In the genomic region with DNA sequence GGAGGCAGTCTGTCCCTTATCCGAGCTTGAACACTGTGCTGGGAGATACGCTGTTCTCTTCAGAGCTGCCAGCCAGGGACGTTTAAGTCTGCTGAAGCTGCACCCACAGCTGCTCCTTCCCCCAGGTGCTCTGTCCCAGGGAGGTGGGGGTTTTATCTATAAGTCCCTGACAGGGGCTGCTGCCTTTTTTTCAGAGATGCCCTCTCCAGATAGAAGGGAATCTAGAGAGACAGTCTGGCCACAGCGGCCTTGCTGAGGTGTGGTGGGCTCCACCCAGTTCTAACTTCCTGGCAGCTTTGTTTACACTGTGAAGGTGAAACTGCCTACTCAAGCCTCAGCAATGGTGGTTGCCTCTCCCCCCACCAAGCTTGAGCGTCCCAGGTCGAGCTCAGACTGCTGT, we compare ENCODE assay signal across 1 cellular context.
TF ChIP-seq lines count a peak whose summit lies in the region.

No MANE protein-coding gene starts in this region.

TF ChIP-seq in K562, 482 proteins besides CTCF, POLR2A, EP300 and RAD21 (continued from another document and continues in another):
- TF ChIP-seq, protein P1, sequence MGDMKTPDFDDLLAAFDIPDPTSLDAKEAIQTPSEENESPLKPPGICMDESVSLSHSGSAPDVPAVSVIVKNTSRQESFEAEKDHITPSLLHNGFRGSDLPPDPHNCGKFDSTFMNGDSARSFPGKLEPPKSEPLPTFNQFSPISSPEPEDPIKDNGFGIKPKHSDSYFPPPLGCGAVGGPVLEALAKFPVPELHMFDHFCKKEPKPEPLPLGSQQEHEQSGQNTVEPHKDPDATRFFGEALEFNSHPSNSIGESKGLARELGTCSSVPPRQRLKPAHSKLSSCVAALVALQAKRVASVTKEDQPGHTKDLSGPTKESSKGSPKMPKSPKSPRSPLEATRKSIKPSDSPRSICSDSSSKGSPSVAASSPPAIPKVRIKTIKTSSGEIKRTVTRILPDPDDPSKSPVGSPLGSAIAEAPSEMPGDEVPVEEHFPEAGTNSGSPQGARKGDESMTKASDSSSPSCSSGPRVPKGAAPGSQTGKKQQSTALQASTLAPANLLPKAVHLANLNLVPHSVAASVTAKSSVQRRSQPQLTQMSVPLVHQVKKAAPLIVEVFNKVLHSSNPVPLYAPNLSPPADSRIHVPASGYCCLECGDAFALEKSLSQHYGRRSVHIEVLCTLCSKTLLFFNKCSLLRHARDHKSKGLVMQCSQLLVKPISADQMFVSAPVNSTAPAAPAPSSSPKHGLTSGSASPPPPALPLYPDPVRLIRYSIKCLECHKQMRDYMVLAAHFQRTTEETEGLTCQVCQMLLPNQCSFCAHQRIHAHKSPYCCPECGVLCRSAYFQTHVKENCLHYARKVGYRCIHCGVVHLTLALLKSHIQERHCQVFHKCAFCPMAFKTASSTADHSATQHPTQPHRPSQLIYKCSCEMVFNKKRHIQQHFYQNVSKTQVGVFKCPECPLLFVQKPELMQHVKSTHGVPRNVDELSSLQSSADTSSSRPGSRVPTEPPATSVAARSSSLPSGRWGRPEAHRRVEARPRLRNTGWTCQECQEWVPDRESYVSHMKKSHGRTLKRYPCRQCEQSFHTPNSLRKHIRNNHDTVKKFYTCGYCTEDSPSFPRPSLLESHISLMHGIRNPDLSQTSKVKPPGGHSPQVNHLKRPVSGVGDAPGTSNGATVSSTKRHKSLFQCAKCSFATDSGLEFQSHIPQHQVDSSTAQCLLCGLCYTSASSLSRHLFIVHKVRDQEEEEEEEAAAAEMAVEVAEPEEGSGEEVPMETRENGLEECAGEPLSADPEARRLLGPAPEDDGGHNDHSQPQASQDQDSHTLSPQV (IDR thresholded peaks at IDR 0.05): peak; percentile 36; the same call in 1 of the 2 replicates
- TF ChIP-seq XRCC5 (IDR thresholded peaks at IDR 0.05; ENCODE audit: low read depth, low read length): no peak
- TF ChIP-seq ZNF253 (CRISPR knock-in tag; conservative IDR thresholded peaks at IDR 0.05): no peak
- no peak for TF ChIP-seq ZNF232 (CRISPR knock-in tag; IDR thresholded peaks at IDR 0.05)
- no peak for TF ChIP-seq ZNF408 (CRISPR knock-in tag; IDR thresholded peaks at IDR 0.05; ENCODE audit: low read depth)
- no peak for TF ChIP-seq MAFK (IDR thresholded peaks at IDR 0.05; ENCODE audit: low read length)
- TF ChIP-seq PML (IDR thresholded peaks at IDR 0.05; ENCODE audit: low read length): peak; percentile 81
- no peak for TF ChIP-seq IRF9 (tag; IDR thresholded peaks at IDR 0.05)
- no peak for TF ChIP-seq ZNF717 (CRISPR knock-in tag; IDR thresholded peaks at IDR 0.05)
- no peak for TF ChIP-seq ZNF12 (CRISPR knock-in tag; IDR thresholded peaks at IDR 0.05)
- peak; percentile 97 for TF ChIP-seq CBFA2T2 (conservative IDR thresholded peaks at IDR 0.05)
- peak; percentile 83 for TF ChIP-seq ZEB2 (IDR thresholded peaks at IDR 0.05)
- no peak for TF ChIP-seq TCF7 (IDR thresholded peaks at IDR 0.05; ENCODE audit: borderline replicate concordance)
- no peak for TF ChIP-seq SP1 (CRISPR knock-in tag; IDR thresholded peaks at IDR 0.05)
- no peak for TF ChIP-seq POLR2H (tag; IDR thresholded peaks at IDR 0.05; ENCODE audit: low read depth)
- no peak for TF ChIP-seq FOXK1 (CRISPR knock-in tag; IDR thresholded peaks at IDR 0.05; ENCODE audit: borderline replicate concordance)
- peak; percentile 93 for TF ChIP-seq POLR2AphosphoS5 (IDR thresholded peaks at IDR 0.05; ENCODE audit: control insufficient read depth, insufficient read depth, low read depth, low read length)
- TF ChIP-seq ZNF75A (CRISPR knock-in tag; IDR thresholded peaks at IDR 0.05): no peak
- no peak for TF ChIP-seq ESRRA (IDR thresholded peaks at IDR 0.05; ENCODE audit: borderline replicate concordance, low read depth)
- no peak for TF ChIP-seq MTA3 (IDR thresholded peaks at IDR 0.05; ENCODE audit: borderline replicate concordance)
- TF ChIP-seq ATF7 (IDR thresholded peaks at IDR 0.05): no peak
- TF ChIP-seq ZNF274 (IDR thresholded peaks at IDR 0.05; ENCODE audit: borderline replicate concordance, low read depth, low read length): no peak
- TF ChIP-seq MEF2A (IDR thresholded peaks at IDR 0.05; ENCODE audit: control insufficient read depth, low read depth, low read length): peak; percentile 45; the same call in 1 of the 2 replicates
- TF ChIP-seq EZH2 (IDR thresholded peaks at IDR 0.05; ENCODE audit: borderline replicate concordance, low read depth, low read length): no peak
- peak; percentile 84; the same call in 1 of the 2 replicates for TF ChIP-seq CC2D1A (IDR thresholded peaks at IDR 0.05)
- no peak for TF ChIP-seq SIN3A (IDR thresholded peaks at IDR 0.05; ENCODE audit: borderline replicate concordance in 2 of 2, control insufficient read depth in 1 of 2, low read depth in 2 of 2, low read length in 2 of 2)
- no peak for TF ChIP-seq ZNF318 (IDR thresholded peaks at IDR 0.05; ENCODE audit: borderline replicate concordance in 1 of 2, low read depth in 1 of 2)
- TF ChIP-seq ZNF778 (CRISPR knock-in tag; IDR thresholded peaks at IDR 0.05): no peak
- TF ChIP-seq ZBTB8A (IDR thresholded peaks at IDR 0.05; ENCODE audit: partially characterized antibody): no peak
- peak; percentile 17; the same call in 1 of the 2 replicates for TF ChIP-seq ZBED1 (IDR thresholded peaks at IDR 0.05)
- peak; percentile 83 for TF ChIP-seq STAT5A (IDR thresholded peaks at IDR 0.05; ENCODE audit: borderline replicate concordance, low read length)
- no peak for TF ChIP-seq ZNF143 (CRISPR knock-in tag; IDR thresholded peaks at IDR 0.05)
- TF ChIP-seq MTF1 (CRISPR knock-in tag; IDR thresholded peaks at IDR 0.05; ENCODE audit: borderline replicate concordance): no peak
- TF ChIP-seq ATF4 (CRISPR knock-in tag; IDR thresholded peaks at IDR 0.05): no peak
- TF ChIP-seq, protein P2, sequence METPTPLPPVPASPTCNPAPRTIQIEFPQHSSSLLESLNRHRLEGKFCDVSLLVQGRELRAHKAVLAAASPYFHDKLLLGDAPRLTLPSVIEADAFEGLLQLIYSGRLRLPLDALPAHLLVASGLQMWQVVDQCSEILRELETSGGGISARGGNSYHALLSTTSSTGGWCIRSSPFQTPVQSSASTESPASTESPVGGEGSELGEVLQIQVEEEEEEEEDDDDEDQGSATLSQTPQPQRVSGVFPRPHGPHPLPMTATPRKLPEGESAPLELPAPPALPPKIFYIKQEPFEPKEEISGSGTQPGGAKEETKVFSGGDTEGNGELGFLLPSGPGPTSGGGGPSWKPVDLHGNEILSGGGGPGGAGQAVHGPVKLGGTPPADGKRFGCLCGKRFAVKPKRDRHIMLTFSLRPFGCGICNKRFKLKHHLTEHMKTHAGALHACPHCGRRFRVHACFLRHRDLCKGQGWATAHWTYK (CRISPR knock-in tag; IDR thresholded peaks at IDR 0.05): no peak
- TF ChIP-seq VEZF1 (CRISPR knock-in tag; IDR thresholded peaks at IDR 0.05): peak; percentile 53; the same call in 1 of the 2 replicates
- no peak for TF ChIP-seq SRSF9 (IDR thresholded peaks at IDR 0.05; ENCODE audit: borderline replicate concordance, low read depth, low read length)
- no peak for TF ChIP-seq RUNX1 (IDR thresholded peaks at IDR 0.05; ENCODE audit: low read depth)
- TF ChIP-seq SMAD2 (IDR thresholded peaks at IDR 0.05; ENCODE audit: low read depth, low read length): no peak
- TF ChIP-seq, protein P3, sequence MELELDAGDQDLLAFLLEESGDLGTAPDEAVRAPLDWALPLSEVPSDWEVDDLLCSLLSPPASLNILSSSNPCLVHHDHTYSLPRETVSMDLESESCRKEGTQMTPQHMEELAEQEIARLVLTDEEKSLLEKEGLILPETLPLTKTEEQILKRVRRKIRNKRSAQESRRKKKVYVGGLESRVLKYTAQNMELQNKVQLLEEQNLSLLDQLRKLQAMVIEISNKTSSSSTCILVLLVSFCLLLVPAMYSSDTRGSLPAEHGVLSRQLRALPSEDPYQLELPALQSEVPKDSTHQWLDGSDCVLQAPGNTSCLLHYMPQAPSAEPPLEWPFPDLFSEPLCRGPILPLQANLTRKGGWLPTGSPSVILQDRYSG (tag; conservative IDR thresholded peaks at IDR 0.05; ENCODE audit: low read depth): 0 out of 2 replicates have a peak, but pooled peaks have one; percentile 21
- TF ChIP-seq NFXL1 (CRISPR knock-in tag; IDR thresholded peaks at IDR 0.05): no peak
- peak; percentile 66; the same call in 1 of the 2 replicates for TF ChIP-seq ZBTB2 (IDR thresholded peaks at IDR 0.05)
- TF ChIP-seq ZNF217 (CRISPR knock-in tag; IDR thresholded peaks at IDR 0.05): no peak
- TF ChIP-seq NFYB (IDR thresholded peaks at IDR 0.05; ENCODE audit: extremely low read depth, insufficient read length): no peak
- TF ChIP-seq ZNF583 (CRISPR knock-in tag; IDR thresholded peaks at IDR 0.05): no peak
- no peak for TF ChIP-seq HNRNPUL1 (IDR thresholded peaks at IDR 0.05; ENCODE audit: low read length)
